In genomic region chr12:57813971-57814771, GRCh38 we compare ENCODE assay signal across 1 cellular context.
TF ChIP-seq lines count a peak whose summit lies in the region.

No MANE protein-coding gene starts in this region.

TF ChIP-seq in GM23338, 12 proteins besides CTCF, POLR2A, EP300 and RAD21:
- no peak for TF ChIP-seq EZH2 (IDR thresholded peaks at IDR 0.05; ENCODE audit: low read depth, unreplicated experiment)
- TF ChIP-seq ETS1 (IDR thresholded peaks at IDR 0.05) = no peak
- TF ChIP-seq POLR2AphosphoS5 (IDR thresholded peaks at IDR 0.05; ENCODE audit: low read depth) = no peak
- no peak for TF ChIP-seq CREB1 (CRISPR knock-in tag; IDR thresholded peaks at IDR 0.05; ENCODE audit: low read depth)
- no peak for TF ChIP-seq ZNF462 (CRISPR knock-in tag; IDR thresholded peaks at IDR 0.05)
- TF ChIP-seq JUNB (IDR thresholded peaks at IDR 0.05; ENCODE audit: unreplicated experiment) = no peak
- no peak for TF ChIP-seq NANOG (IDR thresholded peaks at IDR 0.05; ENCODE audit: borderline replicate concordance)
- TF ChIP-seq STAT1 (IDR thresholded peaks at IDR 0.05; ENCODE audit: unreplicated experiment) = no peak
- no peak for TF ChIP-seq ZNF114 (CRISPR knock-in tag; IDR thresholded peaks at IDR 0.05)
- no peak for TF ChIP-seq REST (IDR thresholded peaks at IDR 0.05; ENCODE audit: unreplicated experiment)
- no peak for TF ChIP-seq EZH2phosphoT487 (IDR thresholded peaks at IDR 0.05; ENCODE audit: unreplicated experiment)
- TF ChIP-seq ZNF331 (CRISPR knock-in tag; IDR thresholded peaks at IDR 0.05; ENCODE audit: low read depth) = no peak
